Comparison of ENCODE assay signal across 27 cellular contexts in the genomic region with DNA sequence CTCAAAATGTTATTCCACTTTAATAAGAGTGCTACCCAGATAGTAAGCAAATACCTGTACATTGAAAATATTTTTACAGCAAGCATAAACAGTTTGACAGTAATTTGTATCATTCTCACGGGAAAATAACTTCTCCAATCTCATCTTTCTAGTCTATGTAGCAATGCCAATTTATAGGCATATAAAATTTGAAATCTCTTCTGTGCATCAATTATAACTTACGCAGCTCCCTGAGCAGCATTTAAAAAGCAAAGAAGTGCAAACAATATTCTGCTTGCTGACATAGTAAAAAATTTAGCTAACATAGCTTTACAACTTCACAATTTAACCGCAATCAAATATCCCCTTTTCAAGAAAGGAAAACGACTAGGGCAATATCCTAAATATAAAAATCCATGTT.
"Had no signal": no experiment of that assay in that cellular context is flagged by ENCODE, and none has a peak within 500 bp of the region (broad histone marks: within the 10 kb centered on the region; RNA-seq: fewer than 3 reads in every experiment).

No MANE protein-coding gene starts in this region.

- H3K36me3 Mint-ChIP-seq: stimulated activated effector memory CD8-positive, alpha-beta T cell treated with anti-CD3 and anti-CD28 coated beads, Interleukin-12 subunit alpha, Interleukin-12 subunit beta, amount 100 ng/mL, for 72 hours; stimulated activated memory B cell treated with anti-CD40 and anti-IgM and Interleukin-4, amounts not matched to agents 10 μg/mL and 1 μg/mL and 100 μg/mL, for 72 hours; stimulated activated naive B cell treated with anti-CD40 and anti-IgM and Interleukin-4, amounts not matched to agents 10 μg/mL and 1 μg/mL and 100 μg/mL, for 72 hours; type B pancreatic cell had no signal

- H3K4me3 ChIP-seq: stomach, suprapubic skin, testis, thoracic aorta, thyroid gland, tibial artery, tibial nerve, upper lobe of left lung, upper lobe of right lung, uterus, vagina had no signal

- ATAC-seq: stimulated activated effector memory CD8-positive, alpha-beta T cell treated with anti-CD3 and anti-CD28 coated beads, Interleukin-12 subunit alpha, Interleukin-12 subunit beta, amount 100 ng/mL, for 72 hours; stimulated activated memory B cell treated with anti-CD40 and anti-IgM and Interleukin-4, amounts not matched to agents 10 μg/mL and 1 μg/mL and 100 μg/mL, for 72 hours; stimulated activated naive B cell treated with anti-CD40 and anti-IgM and Interleukin-4, amounts not matched to agents 10 μg/mL and 1 μg/mL and 100 μg/mL, for 72 hours; stimulated activated naive CD8-positive, alpha-beta T cell treated with anti-CD3 and anti-CD28 coated beads, Interleukin-15, amount 100 ng/mL, for 72 hours; stimulated activated naive CD8-positive, alpha-beta T cell treated with anti-CD3 and anti-CD28 coated beads, Interleukin-15, Interleukin-2, amounts not matched to agents 100 U/mL and 50 U/mL, for 24 hours; upper lobe of right lung had no signal

- H3K27me3 Mint-ChIP-seq: stimulated activated memory B cell treated with anti-CD40 and anti-IgM and Interleukin-4, amounts not matched to agents 10 μg/mL and 1 μg/mL and 100 μg/mL, for 72 hours; stimulated activated naive B cell treated with anti-CD40 and anti-IgM and Interleukin-4, amounts not matched to agents 10 μg/mL and 1 μg/mL and 100 μg/mL, for 72 hours; stimulated activated naive CD8-positive, alpha-beta T cell treated with anti-CD3 and anti-CD28 coated beads, Interleukin-15, amount 100 ng/mL, for 72 hours; stimulated activated naive CD8-positive, alpha-beta T cell treated with anti-CD3 and anti-CD28 coated beads, Interleukin-15, Interleukin-2, amounts not matched to agents 100 ng/mL and 50 ng/mL, for 24 hours; type B pancreatic cell had no signal

- H3K27ac Mint-ChIP-seq: stimulated activated effector memory CD8-positive, alpha-beta T cell treated with anti-CD3 and anti-CD28 coated beads, Interleukin-12 subunit alpha, Interleukin-12 subunit beta, amount 100 ng/mL, for 72 hours; stimulated activated memory B cell treated with anti-CD40 and anti-IgM and Interleukin-4, amounts not matched to agents 10 μg/mL and 1 μg/mL and 100 μg/mL, for 72 hours; stimulated activated naive B cell treated with anti-CD40 and anti-IgM and Interleukin-4, amounts not matched to agents 10 μg/mL and 1 μg/mL and 100 μg/mL, for 72 hours; stimulated activated naive CD8-positive, alpha-beta T cell treated with anti-CD3 and anti-CD28 coated beads, Interleukin-15, amount 100 ng/mL, for 72 hours; stimulated activated naive CD8-positive, alpha-beta T cell treated with anti-CD3 and anti-CD28 coated beads, Interleukin-15, Interleukin-2, amounts not matched to agents 100 ng/mL and 50 ng/mL, for 24 hours; type B pancreatic cell had no signal

- H3K27me3 ChIP-seq: stomach, suprapubic skin, testis, thyroid gland, tibial artery, tibial nerve, upper lobe of left lung, upper lobe of right lung, uterus, vagina had no signal

- DNase-seq: stimulated activated CD4-positive, alpha-beta T cell treated with anti-CD3 and anti-CD28 coated beads, Interleukin-2, amount 100 ng/mL, for 48 hours; stimulated activated CD4-positive, alpha-beta T cell treated with anti-CD3 and anti-CD28 coated beads, Interleukin-4, amount 100 ng/mL, for 1 hour; stimulated activated CD4-positive, alpha-beta T cell treated with anti-CD3 and anti-CD28 coated beads, Interleukin-4, amount 100 ng/mL, for 24 hours; stimulated activated CD4-positive, alpha-beta T cell treated with anti-CD3 and anti-CD28 coated beads, Interleukin-4, amount 100 ng/mL, for 4 hours; stimulated activated CD8-positive, alpha-beta memory T cell treated with anti-CD3 and anti-CD28 coated beads, Interleukin-4, amount 100 ng/mL, for 48 hours; stimulated activated naive B cell treated with anti-CD40 and anti-IgM and Interleukin-4, amounts not matched to agents 10 μg/mL and 1 μg/mL and 100 μg/mL, for 72 hours; stimulated activated naive CD4-positive, alpha-beta T cell; stimulated activated naive CD4-positive, alpha-beta T cell treated with Interleukin-2 at 50 U/mL for 16 hours; stimulated activated naive CD8-positive, alpha-beta T cell treated with anti-CD3 and anti-CD28 coated beads, Interleukin-15, amount 100 ng/mL, for 72 hours; stimulated activated naive CD8-positive, alpha-beta T cell treated with anti-CD3 and anti-CD28 coated beads, Interleukin-15, Interleukin-2, amounts not matched to agents 100 U/mL and 50 U/mL, for 24 hours; stomach; substantia nigra; testis; thyroid gland; tibial artery; trophoblast cell; upper lobe of left lung; upper lobe of right lung; uterus had no signal

- H3K36me3 ChIP-seq: suprapubic skin, thoracic aorta, thyroid gland, tibial nerve, upper lobe of left lung, upper lobe of right lung, uterus, vagina had no signal

- H3K4me1 ChIP-seq: stomach, suprapubic skin, testis, upper lobe of left lung, upper lobe of right lung, uterus, vagina had no signal

- H3K27ac ChIP-seq: stomach, suprapubic skin, testis, thoracic aorta, tibial artery, tibial nerve, upper lobe of left lung, upper lobe of right lung, uterus, vagina had no signal

- H3K9me3 Mint-ChIP-seq: stimulated activated effector memory CD8-positive, alpha-beta T cell treated with anti-CD3 and anti-CD28 coated beads, Interleukin-12 subunit alpha, Interleukin-12 subunit beta, amount 100 ng/mL, for 72 hours; stimulated activated memory B cell treated with anti-CD40 and anti-IgM and Interleukin-4, amounts not matched to agents 10 μg/mL and 1 μg/mL and 100 μg/mL, for 72 hours; stimulated activated naive B cell treated with anti-CD40 and anti-IgM and Interleukin-4, amounts not matched to agents 10 μg/mL and 1 μg/mL and 100 μg/mL, for 72 hours; stimulated activated naive CD8-positive, alpha-beta T cell treated with anti-CD3 and anti-CD28 coated beads, Interleukin-15, amount 100 ng/mL, for 72 hours; stimulated activated naive CD8-positive, alpha-beta T cell treated with anti-CD3 and anti-CD28 coated beads, Interleukin-15, Interleukin-2, amounts not matched to agents 100 ng/mL and 50 ng/mL, for 24 hours; type B pancreatic cell had no signal

- H3K4me1 Mint-ChIP-seq: stimulated activated effector memory CD8-positive, alpha-beta T cell treated with anti-CD3 and anti-CD28 coated beads, Interleukin-12 subunit alpha, Interleukin-12 subunit beta, amount 100 ng/mL, for 72 hours; stimulated activated memory B cell treated with anti-CD40 and anti-IgM and Interleukin-4, amounts not matched to agents 10 μg/mL and 1 μg/mL and 100 μg/mL, for 72 hours; stimulated activated naive B cell treated with anti-CD40 and anti-IgM and Interleukin-4, amounts not matched to agents 10 μg/mL and 1 μg/mL and 100 μg/mL, for 72 hours; stimulated activated naive CD8-positive, alpha-beta T cell treated with anti-CD3 and anti-CD28 coated beads, Interleukin-15, amount 100 ng/mL, for 72 hours had no signal

- H3K4me3 Mint-ChIP-seq: stimulated activated effector memory CD8-positive, alpha-beta T cell treated with anti-CD3 and anti-CD28 coated beads, Interleukin-12 subunit alpha, Interleukin-12 subunit beta, amount 100 ng/mL, for 72 hours; stimulated activated memory B cell treated with anti-CD40 and anti-IgM and Interleukin-4, amounts not matched to agents 10 μg/mL and 1 μg/mL and 100 μg/mL, for 72 hours; stimulated activated naive B cell treated with anti-CD40 and anti-IgM and Interleukin-4, amounts not matched to agents 10 μg/mL and 1 μg/mL and 100 μg/mL, for 72 hours; stimulated activated naive CD8-positive, alpha-beta T cell treated with anti-CD3 and anti-CD28 coated beads, Interleukin-15, amount 100 ng/mL, for 72 hours; stimulated activated naive CD8-positive, alpha-beta T cell treated with anti-CD3 and anti-CD28 coated beads, Interleukin-15, Interleukin-2, amounts not matched to agents 100 ng/mL and 50 ng/mL, for 24 hours; type B pancreatic cell had no signal

- H3K9me3 ChIP-seq: stomach, suprapubic skin, testis, thoracic aorta, thyroid gland, tibial artery, tibial nerve, upper lobe of left lung, upper lobe of right lung, uterus, vagina had no signal
